In genomic region chr6:79338493-79338892, GRCh38 we compare ENCODE assay signal across 28 cellular contexts.
"Had no signal": no experiment of that assay in that cellular context is flagged by ENCODE, and none has a peak within 500 bp of the region (broad histone marks: within the 10 kb centered on the region; RNA-seq: fewer than 3 reads in every experiment).

No MANE protein-coding gene starts in this region.

- H3K79me2 ChIP-seq: hepatocyte had no signal

- DNase-seq: immature natural killer cell; kidney; left colon; left lung; lower lobe of right lung; mammary epithelial cell; mesenchymal stem cell; naive thymus-derived CD8-positive, alpha-beta T cell; nucleus accumbens; pancreas; posterior cingulate gyrus; retina; right cardiac atrium; spleen; stimulated activated CD4-positive, alpha-beta T cell treated with anti-CD3 and anti-CD28 coated beads, Interleukin-4, amount 100 ng/mL, for 24 hours; stimulated activated naive CD4-positive, alpha-beta T cell treated with Interleukin-2 at 50 U/mL for 16 hours; stimulated activated naive CD8-positive, alpha-beta T cell treated with anti-CD3 and anti-CD28 coated beads, Interleukin-15, amount 100 ng/mL, for 72 hours; testis; thyroid gland; transverse colon; upper lobe of left lung had no signal

- H3K4me1 Mint-ChIP-seq: immature natural killer cell; naive thymus-derived CD8-positive, alpha-beta T cell; nephron; neural crest cell; stimulated activated effector memory CD8-positive, alpha-beta T cell treated with anti-CD3 and anti-CD28 coated beads, Interleukin-12 subunit alpha, Interleukin-12 subunit beta, amount 100 ng/mL, for 72 hours had no signal

- H3K4me3 Mint-ChIP-seq: immature natural killer cell; naive thymus-derived CD8-positive, alpha-beta T cell; nephron; neural crest cell; stimulated activated effector memory CD8-positive, alpha-beta T cell treated with anti-CD3 and anti-CD28 coated beads, Interleukin-12 subunit alpha, Interleukin-12 subunit beta, amount 100 ng/mL, for 72 hours; stimulated activated naive CD8-positive, alpha-beta T cell treated with anti-CD3 and anti-CD28 coated beads, Interleukin-15, amount 100 ng/mL, for 72 hours had no signal

- H3K4me1 ChIP-seq: pancreas, prostate gland, spleen, testis, thyroid gland, transverse colon, upper lobe of left lung, vagina had no signal

- H3K27me3 ChIP-seq: hepatocyte, left lung, pancreas, spleen, thyroid gland, transverse colon, upper lobe of left lung, vagina had no signal

- H3K27ac ChIP-seq: hepatocyte, left lung, lower lobe of right lung, pancreas, prostate gland, skin epidermis, spleen, testis, thyroid gland, transverse colon, upper lobe of left lung, vagina had no signal

- H2AFZ ChIP-seq: hepatocyte had no signal

- H3K4me2 ChIP-seq: hepatocyte had no signal

- H3K27ac Mint-ChIP-seq: immature natural killer cell; naive thymus-derived CD8-positive, alpha-beta T cell; nephron; stimulated activated effector memory CD8-positive, alpha-beta T cell treated with anti-CD3 and anti-CD28 coated beads, Interleukin-12 subunit alpha, Interleukin-12 subunit beta, amount 100 ng/mL, for 72 hours; stimulated activated naive CD8-positive, alpha-beta T cell treated with anti-CD3 and anti-CD28 coated beads, Interleukin-15, amount 100 ng/mL, for 72 hours had no signal

- H3K4me3 ChIP-seq: hepatocyte, left lung, lower lobe of right lung, pancreas, prostate gland, skin epidermis, spleen, testis, thyroid gland, transverse colon, upper lobe of left lung, vagina had no signal

- H3K36me3 ChIP-seq: left lung, lower lobe of right lung, pancreas, prostate gland, spleen, thyroid gland, transverse colon, upper lobe of left lung, vagina had no signal

- H3K36me3 Mint-ChIP-seq: naive thymus-derived CD8-positive, alpha-beta T cell; stimulated activated effector memory CD8-positive, alpha-beta T cell treated with anti-CD3 and anti-CD28 coated beads, Interleukin-12 subunit alpha, Interleukin-12 subunit beta, amount 100 ng/mL, for 72 hours had no signal

- H3K9me3 ChIP-seq: left lung, lower lobe of right lung, pancreas, prostate gland, spleen, testis, thyroid gland, transverse colon, upper lobe of left lung, vagina had no signal
